9 cellular contexts compared by ENCODE assay signal in the genomic region with DNA sequence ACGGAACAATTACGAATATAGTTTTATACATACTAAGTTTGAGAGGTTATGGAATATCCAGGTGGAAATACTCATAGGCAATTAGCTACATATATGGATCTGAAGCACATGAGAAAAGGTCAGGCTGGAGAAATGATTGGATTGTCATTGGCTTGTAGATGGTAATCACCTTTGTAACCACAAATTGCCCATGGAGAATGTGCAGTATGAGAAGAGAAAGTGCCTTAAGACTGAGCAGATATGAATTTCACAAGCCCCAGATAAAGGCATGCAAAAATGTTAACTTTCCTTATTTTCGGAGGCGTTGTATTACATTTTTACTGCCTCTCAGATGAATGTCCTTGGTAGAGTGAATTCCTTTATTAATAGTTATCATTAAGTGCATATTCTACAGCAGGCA. TPM values are rescaled to one million over a fixed set of nuclear protein-coding genes. Genes with fewer than 3 reads are reported as not detected.
"Had no signal": no experiment of that assay in that cellular context is flagged by ENCODE, and none has a peak within 500 bp of the region (broad histone marks: within the 10 kb centered on the region; RNA-seq: fewer than 3 reads in every experiment).

No MANE protein-coding gene starts in this region.

- ATAC-seq: GM12878 had no signal

- H3K4me3 ChIP-seq: GM12878 had no signal

- DNase-seq: GDM1, GF-D8 had no signal

- FAIRE-seq: G401.6, GM12878, GM12891, GM12892, GM18507, GM19239 had no signal

RNA-seq across cellular contexts. Expression of gene ACVR1C, which starts 33.1 kb away (rescaled TPM):
- total RNA-seq: G401, GM12878 had no signal
- polyA plus RNA-seq: GM12878 had no signal
